10 cellular contexts compared by ENCODE assay signal in genomic region chr2:191927319-191927867, GRCh38.
DNase-seq lines count a peak whose midpoint lies in the region; ATAC-seq, FAIRE-seq and TF ChIP-seq lines count a peak whose summit lies in the region.
"Had no signal": no experiment of that assay in that cellular context is flagged by ENCODE, and none has a peak within 500 bp of the region (broad histone marks: within the 10 kb centered on the region; RNA-seq: fewer than 3 reads in every experiment).

No MANE protein-coding gene starts in this region.

- TF ChIP-seq CTCF in HEK293 (tag by site-specific recombination; IDR thresholded peaks at IDR 0.05) (no peak), fibroblast of mammary gland (conservative IDR thresholded peaks at IDR 0.05; ENCODE audit: control insufficient read depth, insufficient read depth, low read depth, low read length) (no peak), WERI-Rb-1 (IDR thresholded peaks at IDR 0.05; ENCODE audit: low read depth, low read length) (no peak)

- no peaks in the 10 kb centered on the region for H3K27me3 ChIP-seq in small intestine (ENCODE audit: control insufficient read depth in 2 of 2, insufficient read depth in 2 of 2, low read length in 2 of 2)
- H3K27me3 ChIP-seq in WERI-Rb-1 (ENCODE audit: insufficient read depth, low read depth, severe bottlenecking): no peaks in the 10 kb centered on the region

- FAIRE-seq in small intestine (lab: Jason Lieb, UNC): no peak
- FAIRE-seq: frontal cortex had no signal

- DNase-seq in OCI-M1 (lab: John Stamatoyannopoulos, UW): peak; percentile 41
- DNase-seq in fibroblast of mammary gland (ENCODE audit: low read depth): peak; percentile 91
- DNase-seq in small intestine: peak; percentile 32
- no peak for DNase-seq in germinal center (ENCODE audit: low spot score)
- no peak for DNase-seq in HuH-7 (ENCODE audit: low spot score)
- no peak for DNase-seq in WERI-Rb-1

- H3K36me3 ChIP-seq in HEK293 (ENCODE audit: control insufficient read depth in 2 of 2, insufficient read depth in 1 of 2, low read length in 2 of 2) (no peaks in the 10 kb centered on the region), small intestine (ENCODE audit: control insufficient read depth in 2 of 2, insufficient read depth in 2 of 2, low read length in 2 of 2) (no peaks in the 10 kb centered on the region), WERI-Rb-1 (no peaks in the 10 kb centered on the region)
- H3K36me3 ChIP-seq: HAP-1 had no signal

- WGBS in small intestine, 3 donors: 38 to 50% (median 41%) methylated on average over 4 of the region's 4 CpGs

- no peak overlapping the region; the same call in 1 of the 2 replicates for H3K27ac ChIP-seq in HEK293 (ENCODE audit: extremely low read depth, low read depth, low read length)
- H3K27ac ChIP-seq in small intestine (ENCODE audit: low read depth in 1 of 2, low read length in 1 of 2): no peak overlapping the region
- H3K27ac ChIP-seq in WERI-Rb-1: no peak overlapping the region

- H3K4me3 ChIP-seq in HEK293 (ENCODE audit: low read depth, low read length): no peak overlapping the region
- H3K4me3 ChIP-seq in fibroblast of mammary gland (ENCODE audit: control insufficient read depth, low read depth, low read length): no peak overlapping the region
- no peak overlapping the region for H3K4me3 ChIP-seq in small intestine (ENCODE audit: low read depth in 1 of 2, low read length in 2 of 2)
- H3K4me3 ChIP-seq in WERI-Rb-1 (ENCODE audit: low read depth, low read length): no peak overlapping the region
- H3K4me3 ChIP-seq: HAP-1 had no signal

- CTCF ChIA-PET in HEK293 (lab: Yijun Ruan, JAX): interaction anchor here (1.2 kb wide), 2 partner anchors 12 to 235 kb away, joined by 4 read pairs; no protein-coding TSS in a partner anchor

- no peak for ATAC-seq in GM21367 (IDR thresholded peaks at IDR 0.05; ENCODE audit: unreplicated experiment)

- H3K9me3 ChIP-seq in HEK293 (ENCODE audit: control insufficient read depth, insufficient read depth, low read depth, low read length) (no peaks in the 10 kb centered on the region), small intestine (ENCODE audit: control insufficient read depth, low read depth) (no peaks in the 10 kb centered on the region), WERI-Rb-1 (ENCODE audit: severe bottlenecking) (no peaks in the 10 kb centered on the region)
- H3K9me3 ChIP-seq: HAP-1 had no signal

- H3K4me1 ChIP-seq in HEK293 (ENCODE audit: control insufficient read depth, insufficient read depth, low read length) (peaks cover 12% of the 10 kb centered on the region; the same call in 1 of the 2 replicates), small intestine (ENCODE audit: control insufficient read depth in 2 of 2, insufficient read depth in 1 of 2, low read depth in 1 of 2, low read length in 1 of 2) (peaks cover 2 to 5% of the 10 kb centered on the region in 2 donors)
- H3K4me1 ChIP-seq: HAP-1 had no signal

- POLR2A ChIA-PET in HEK293 (lab: Yijun Ruan, JAX): no interaction called here

TF ChIP-seq in HEK293, 187 proteins besides CTCF, POLR2A, EP300 and RAD21:
- TF ChIP-seq, protein P1, sequence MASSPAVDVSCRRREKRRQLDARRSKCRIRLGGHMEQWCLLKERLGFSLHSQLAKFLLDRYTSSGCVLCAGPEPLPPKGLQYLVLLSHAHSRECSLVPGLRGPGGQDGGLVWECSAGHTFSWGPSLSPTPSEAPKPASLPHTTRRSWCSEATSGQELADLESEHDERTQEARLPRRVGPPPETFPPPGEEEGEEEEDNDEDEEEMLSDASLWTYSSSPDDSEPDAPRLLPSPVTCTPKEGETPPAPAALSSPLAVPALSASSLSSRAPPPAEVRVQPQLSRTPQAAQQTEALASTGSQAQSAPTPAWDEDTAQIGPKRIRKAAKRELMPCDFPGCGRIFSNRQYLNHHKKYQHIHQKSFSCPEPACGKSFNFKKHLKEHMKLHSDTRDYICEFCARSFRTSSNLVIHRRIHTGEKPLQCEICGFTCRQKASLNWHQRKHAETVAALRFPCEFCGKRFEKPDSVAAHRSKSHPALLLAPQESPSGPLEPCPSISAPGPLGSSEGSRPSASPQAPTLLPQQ (tag by site-specific recombination; IDR thresholded peaks at IDR 0.05): 0 out of 2 replicates have a peak, but pooled peaks have one; percentile 22
- TF ChIP-seq, protein P2, sequence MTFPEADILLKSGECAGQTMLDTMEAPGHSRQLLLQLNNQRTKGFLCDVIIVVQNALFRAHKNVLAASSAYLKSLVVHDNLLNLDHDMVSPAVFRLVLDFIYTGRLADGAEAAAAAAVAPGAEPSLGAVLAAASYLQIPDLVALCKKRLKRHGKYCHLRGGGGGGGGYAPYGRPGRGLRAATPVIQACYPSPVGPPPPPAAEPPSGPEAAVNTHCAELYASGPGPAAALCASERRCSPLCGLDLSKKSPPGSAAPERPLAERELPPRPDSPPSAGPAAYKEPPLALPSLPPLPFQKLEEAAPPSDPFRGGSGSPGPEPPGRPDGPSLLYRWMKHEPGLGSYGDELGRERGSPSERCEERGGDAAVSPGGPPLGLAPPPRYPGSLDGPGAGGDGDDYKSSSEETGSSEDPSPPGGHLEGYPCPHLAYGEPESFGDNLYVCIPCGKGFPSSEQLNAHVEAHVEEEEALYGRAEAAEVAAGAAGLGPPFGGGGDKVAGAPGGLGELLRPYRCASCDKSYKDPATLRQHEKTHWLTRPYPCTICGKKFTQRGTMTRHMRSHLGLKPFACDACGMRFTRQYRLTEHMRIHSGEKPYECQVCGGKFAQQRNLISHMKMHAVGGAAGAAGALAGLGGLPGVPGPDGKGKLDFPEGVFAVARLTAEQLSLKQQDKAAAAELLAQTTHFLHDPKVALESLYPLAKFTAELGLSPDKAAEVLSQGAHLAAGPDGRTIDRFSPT (tag by site-specific recombination; IDR thresholded peaks at IDR 0.05): 0 out of 2 replicates have a peak, but pooled peaks have one; percentile 17
- TF ChIP-seq PRDM1 (tag by site-specific recombination; IDR thresholded peaks at IDR 0.05) (no peak), ZNF585B (tag by site-specific recombination; IDR thresholded peaks at IDR 0.05) (peak; percentile 70), SCRT2 (tag by site-specific recombination; IDR thresholded peaks at IDR 0.05) (peak; percentile 76), ZNF335 (tag by site-specific recombination; conservative IDR thresholded peaks at IDR 0.05) (peak; percentile 57), OSR2 (tag by site-specific recombination; IDR thresholded peaks at IDR 0.05) (peak; percentile 54; the same call in 1 of the 2 replicates), ZNF174 (tag by site-specific recombination; IDR thresholded peaks at IDR 0.05) (no peak), EGR2 (tag by site-specific recombination; IDR thresholded peaks at IDR 0.05; ENCODE audit: low read depth) (no peak), ZNF266 (tag by site-specific recombination; IDR thresholded peaks at IDR 0.05; ENCODE audit: low read depth) (peak; percentile 94; the same call in 1 of the 2 replicates), ZNF600 (tag by site-specific recombination; IDR thresholded peaks at IDR 0.05) (0 out of 2 replicates have a peak, but pooled peaks have one; percentile 35), ZNF423 (tag by site-specific recombination; IDR thresholded peaks at IDR 0.05) (no peak), SP7 (tag by site-specific recombination; IDR thresholded peaks at IDR 0.05) (0 out of 2 replicates have a peak, but pooled peaks have one; percentile 27), ZBTB17 (tag by site-specific recombination; IDR thresholded peaks at IDR 0.05) (peak; percentile 68), FEZF1 (tag by site-specific recombination; IDR thresholded peaks at IDR 0.05) (peak; percentile 71)

Comparison
In these comparisons a context has a peak if more than half of its experiments do, and no peak if none do; other contexts are left out.
1. DNase-seq: peak in OCI-M1 (single experiment), fibroblast of mammary gland (single experiment) and small intestine (single experiment); none in germinal center (single experiment), HuH-7 (single experiment) and WERI-Rb-1 (single experiment).